Comparison of ENCODE assay signal across 9 cellular contexts in the genomic region with DNA sequence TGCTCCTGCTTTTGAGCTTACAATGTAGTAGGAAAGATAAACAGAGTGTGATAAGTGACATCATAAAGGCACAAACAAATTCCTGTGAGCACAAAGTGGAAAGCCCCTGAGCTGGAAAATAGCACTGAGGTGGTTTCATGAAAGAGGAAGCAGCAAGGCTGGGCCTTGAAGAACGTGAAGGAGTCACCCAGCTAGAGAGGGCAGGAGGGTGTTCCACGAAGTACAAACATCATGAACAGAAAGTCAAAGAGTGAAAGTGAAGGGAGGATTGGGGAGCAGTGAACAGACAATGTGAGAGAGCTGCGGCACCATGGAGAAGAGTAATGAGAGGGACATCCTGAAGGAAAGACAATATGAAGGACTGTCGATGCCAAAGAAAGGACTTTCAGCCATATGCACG.
DNase-seq lines count a peak whose midpoint lies in the region; ATAC-seq and TF ChIP-seq lines count a peak whose summit lies in the region.
"Had no signal": no experiment of that assay in that cellular context is flagged by ENCODE, and none has a peak within 500 bp of the region (broad histone marks: within the 10 kb centered on the region; RNA-seq: fewer than 3 reads in every experiment).

No MANE protein-coding gene starts in this region.

- H3K27me3 Mint-ChIP-seq in activated CD4-positive, alpha-beta T cell treated with anti-CD3 and anti-CD28 coated beads, Interleukin-2, amount 10 ng/mL, durations not matched to agents 7 days and 5 days: peaks cover 4% of the 10 kb centered on the region
- H3K27me3 Mint-ChIP-seq in naive B cell (no peaks in the 10 kb centered on the region), osteocyte (ENCODE audit: unreplicated experiment) (no peaks in the 10 kb centered on the region)

- peaks cover 37% of the 10 kb centered on the region for H3K4me1 Mint-ChIP-seq in activated CD4-positive, alpha-beta T cell treated with anti-CD3 and anti-CD28 coated beads, Interleukin-2, amount 10 ng/mL, durations not matched to agents 7 days and 5 days
- peaks cover 25 to 39% (median 32%) of the 10 kb centered on the region in 3 donors for H3K4me1 Mint-ChIP-seq in naive B cell
- H3K4me1 Mint-ChIP-seq in osteocyte (ENCODE audit: unreplicated experiment): peaks cover 27% of the 10 kb centered on the region

- intact Hi-C loops in Right ventricle myocardium inferior (cut with DNase I): no loop called here

- DNase-seq in GM12865 (ENCODE audit: low read depth): peak; percentile 56
- DNase-seq in activated CD4-positive, alpha-beta T cell treated with anti-CD3 and anti-CD28 coated beads, Interleukin-2, amount 10 ng/mL, durations not matched to agents 7 days and 5 days: peak; percentile 72
- peak; percentile 86 for DNase-seq in naive B cell
- DNase-seq in NCI-H1694 (lab: John Stamatoyannopoulos, UW): no peak
- no peak for DNase-seq in Right ventricle myocardium inferior (ENCODE audit: missing footprints)
- no peak for DNase-seq in C1 segment of cervical spinal cord (lab: John Stamatoyannopoulos, UW)
- DNase-seq in osteocyte (ENCODE audit: extremely low spot score, unreplicated experiment): no peak
- DNase-seq: right lobe of liver had no signal

- CTCF ChIA-PET in activated CD4-positive, alpha-beta T cell treated with anti-CD3 and anti-CD28 coated beads, Interleukin-2, amount 10 ng/mL, durations not matched to agents 7 days and 5 days (lab: Charles Lee): interaction anchor here (0.6 to 1.5 kb wide), 3 partner anchors 9 to 782 kb away, joined by 4 to 5 read pairs (median 4); no protein-coding TSS in a partner anchor

- no peak overlapping the region for H3K27ac Mint-ChIP-seq in activated CD4-positive, alpha-beta T cell treated with anti-CD3 and anti-CD28 coated beads, Interleukin-2, amount 10 ng/mL, durations not matched to agents 7 days and 5 days
- H3K27ac Mint-ChIP-seq in naive B cell (no peak overlapping the region), osteocyte (ENCODE audit: unreplicated experiment) (no peak overlapping the region)

- H3K4me3 Mint-ChIP-seq in activated CD4-positive, alpha-beta T cell treated with anti-CD3 and anti-CD28 coated beads, Interleukin-2, amount 10 ng/mL, durations not matched to agents 7 days and 5 days: no peak overlapping the region
- H3K4me3 Mint-ChIP-seq in naive B cell: no peak overlapping the region
- no peak overlapping the region for H3K4me3 Mint-ChIP-seq in osteocyte (ENCODE audit: unreplicated experiment)

- peaks cover 2% of the 10 kb centered on the region for H3K9me3 Mint-ChIP-seq in activated CD4-positive, alpha-beta T cell treated with anti-CD3 and anti-CD28 coated beads, Interleukin-2, amount 10 ng/mL, durations not matched to agents 7 days and 5 days
- H3K9me3 Mint-ChIP-seq in naive B cell (no peaks in the 10 kb centered on the region), osteocyte (ENCODE audit: unreplicated experiment) (no peaks in the 10 kb centered on the region)

- no peaks in the 10 kb centered on the region for H3K36me3 Mint-ChIP-seq in activated CD4-positive, alpha-beta T cell treated with anti-CD3 and anti-CD28 coated beads, Interleukin-2, amount 10 ng/mL, durations not matched to agents 7 days and 5 days (ENCODE audit: low read depth)
- H3K36me3 Mint-ChIP-seq in naive B cell: peaks cover 0 to 4% of the 10 kb centered on the region in 2 donors
- no peaks in the 10 kb centered on the region for H3K36me3 Mint-ChIP-seq in osteocyte (ENCODE audit: unreplicated experiment)

- ATAC-seq in HG03159 (IDR thresholded peaks at IDR 0.05; ENCODE audit: unreplicated experiment) (peak; percentile 56), naive B cell (ENCODE audit: low read depth in 2 of 2) (peak; percentile 77 to 79), Right ventricle myocardium inferior (no peak)

- POLR2A ChIA-PET in activated CD4-positive, alpha-beta T cell treated with anti-CD3 and anti-CD28 coated beads, Interleukin-2, amount 10 ng/mL, durations not matched to agents 7 days and 5 days (lab: Charles Lee): interaction anchor here (0.9 kb wide), 1 partner anchor 26 kb away, joined by 5 read pairs; no protein-coding TSS in a partner anchor

- H3K4me3 ChIP-seq in GM12865 (ENCODE audit: low read depth, low read length): no peak overlapping the region
- H3K4me3 ChIP-seq: right lobe of liver had no signal

- TF ChIP-seq CTCF in GM12865 (IDR thresholded peaks at IDR 0.05; ENCODE audit: insufficient read depth, low read depth, low read length, missing control alignments) (no peak), osteocyte (IDR thresholded peaks at IDR 0.05) (no peak)

Comparison
In these comparisons a context has a peak if more than half of its experiments do, and no peak if none do; other contexts are left out.
1. DNase-seq: peak in GM12865 (single experiment), activated CD4-positive, alpha-beta T cell treated with anti-CD3 and anti-CD28 coated beads, Interleukin-2, amount 10 ng/mL, durations not matched to agents 7 days and 5 days (single experiment) and naive B cell (single experiment); none in NCI-H1694 (single experiment), Right ventricle myocardium inferior (single experiment), C1 segment of cervical spinal cord (0 of 14) and osteocyte (single experiment).